In the genomic region with DNA sequence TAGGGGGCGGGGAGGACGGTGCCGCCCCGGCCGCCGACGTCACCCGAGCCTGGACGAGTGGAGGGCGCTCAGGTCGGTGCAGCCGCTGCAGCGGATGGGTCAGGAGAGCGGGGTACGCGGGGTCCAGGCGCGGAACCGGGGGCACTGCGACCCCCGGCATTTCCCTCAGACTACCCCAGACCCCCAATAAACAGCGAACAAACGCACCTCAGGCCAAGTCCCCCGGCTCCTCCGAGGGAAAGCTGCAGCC, we compare ENCODE assay signal across 8 cellular contexts.
A peak's percentile ranks its signal among the peaks of the same experiment; 100 is the strongest.
DNase-seq lines count a peak whose midpoint lies in the region; ATAC-seq, FAIRE-seq and TF ChIP-seq lines count a peak whose summit lies in the region.

No MANE protein-coding gene starts in this region.

- no peak overlapping the region for H2AK5ac ChIP-seq in H1 (ENCODE audit: low read depth, low read length)

- H2AFZ ChIP-seq in H1 (ENCODE audit: low read length), result no peak overlapping the region

- in situ Hi-C loops in KBM-7 (cut with MboI; ENCODE audit: low pct_unique_long_range_greater_than_20kb, low sequenced_read_pairs), result no loop called here

- no peaks in the 10 kb centered on the region for H3K36me3 ChIP-seq in H1 (ENCODE audit: control insufficient read depth in 2 of 4, insufficient read depth in 4 of 4, low read length in 3 of 4)

- peak overlapping the region in 1 of 4 experiments; percentile 63; a peak in 2 of 7 replicates for H3K9ac ChIP-seq in H1 (replicated peaks in 1 of 4; ENCODE audit: extremely low read depth in 1 of 4, low read depth in 3 of 4, low read length in 3 of 4)

- H3K9me3 Mint-ChIP-seq in activated CD8-positive, alpha-beta memory T cell treated with anti-CD3 and anti-CD28 coated beads, Interleukin-2, amount 10 ng/mL, durations not matched to agents 7 days and 5 days (ENCODE audit: low read depth), result no peaks in the 10 kb centered on the region
- H3K9me3 Mint-ChIP-seq in naive thymus-derived CD8-positive, alpha-beta T cell, result no peaks in the 10 kb centered on the region

- H4K91ac ChIP-seq in H1 (replicated peaks; ENCODE audit: insufficient read length, low read length), result no peak overlapping the region

- no peak overlapping the region for H3K27ac ChIP-seq in H1 (ENCODE audit: low read depth, low read length)

- peak overlapping the region; percentile 52 to 73 (median 60) for H3K4me3 ChIP-seq in H1 (ENCODE audit: extremely low read depth in 1 of 4, insufficient read depth in 2 of 4, low read depth in 3 of 4, low read length in 4 of 4)

- no peak for TF ChIP-seq EP300 in H1 (IDR thresholded peaks at IDR 0.05; ENCODE audit: borderline replicate concordance in 1 of 2, low read depth in 2 of 2, low read length in 2 of 2)

- H3K27ac Mint-ChIP-seq in activated CD8-positive, alpha-beta memory T cell treated with anti-CD3 and anti-CD28 coated beads, Interleukin-2, amount 10 ng/mL, durations not matched to agents 7 days and 5 days, result no peak overlapping the region
- peak overlapping the region in 5 of 10 donors; percentile 41 to 96 (median 93) for H3K27ac Mint-ChIP-seq in naive thymus-derived CD8-positive, alpha-beta T cell

- peaks cover 0 to 12% (median 8%) of the 10 kb centered on the region in 4 experiments; a peak in 3 of 7 replicates for H3K27me3 ChIP-seq in H1 (replicated peaks in 1 of 4; ENCODE audit: control insufficient read depth in 3 of 4, extremely low read depth in 1 of 4, insufficient read depth in 3 of 4, low read length in 3 of 4)

- TF ChIP-seq POLR2A in H1 (IDR thresholded peaks at IDR 0.05; ENCODE audit: control extremely low read depth in 1 of 2, low read depth in 2 of 2, low read length in 2 of 2), result no peak

- peaks cover 16% of the 10 kb centered on the region; the same call in 1 of the 2 replicates for H3K23me2 ChIP-seq in H1 (ENCODE audit: low read depth, low read length)

- H2BK15ac ChIP-seq in H1 (ENCODE audit: low read length), result no peak overlapping the region

- no peak overlapping the region for H3K4ac ChIP-seq in H1 (replicated peaks; ENCODE audit: insufficient read length, low read depth, low read length)

- CTCF ChIA-PET in activated CD8-positive, alpha-beta memory T cell treated with anti-CD3 and anti-CD28 coated beads, Interleukin-2, amount 10 ng/mL, durations not matched to agents 7 days and 5 days (lab: Charles Lee), result interaction anchor here (1.1 to 8.8 kb wide), 11 partner anchors 11 to 95 kb away, joined by 3 to 120 read pairs (median 8); no protein-coding TSS in a partner anchor
- CTCF ChIA-PET in H1 (lab: Charles Lee; ENCODE audit: partially characterized antibody), result interaction anchor here (1.3 to 6.3 kb wide), 8 partner anchors 11 to 289 kb away, joined by 3 to 73 read pairs (median 4); no protein-coding TSS in a partner anchor

- no peak for TF ChIP-seq CTCF in H1 (IDR thresholded peaks at IDR 0.05; ENCODE audit: control extremely low read depth in 1 of 3, insufficient read depth in 1 of 3, low read depth in 1 of 3, low read length in 3 of 3)

- H3K18ac ChIP-seq in H1 (ENCODE audit: extremely low read depth, low read length), result peak overlapping the region; percentile 48; the same call in 1 of the 2 replicates

- H3K79me1 ChIP-seq in H1 (ENCODE audit: low read depth, low read length), result no peaks in the 10 kb centered on the region

- no peaks in the 10 kb centered on the region for H3K27me3 Mint-ChIP-seq in activated CD8-positive, alpha-beta memory T cell treated with anti-CD3 and anti-CD28 coated beads, Interleukin-2, amount 10 ng/mL, durations not matched to agents 7 days and 5 days
- H3K27me3 Mint-ChIP-seq in naive thymus-derived CD8-positive, alpha-beta T cell, result no peaks in the 10 kb centered on the region

- peaks cover 22% of the 10 kb centered on the region for H3K4me1 Mint-ChIP-seq in activated CD8-positive, alpha-beta memory T cell treated with anti-CD3 and anti-CD28 coated beads, Interleukin-2, amount 10 ng/mL, durations not matched to agents 7 days and 5 days
- peaks cover 26 to 81% (median 64%) of the 10 kb centered on the region in 4 donors for H3K4me1 Mint-ChIP-seq in naive thymus-derived CD8-positive, alpha-beta T cell

- peak overlapping the region; percentile 92 for H3K4me3 Mint-ChIP-seq in activated CD8-positive, alpha-beta memory T cell treated with anti-CD3 and anti-CD28 coated beads, Interleukin-2, amount 10 ng/mL, durations not matched to agents 7 days and 5 days
- peak overlapping the region; percentile 91 to 98 (median 96) for H3K4me3 Mint-ChIP-seq in naive thymus-derived CD8-positive, alpha-beta T cell

- POLR2A ChIA-PET in H1 (lab: Charles Lee; ENCODE audit: partially characterized antibody), result interaction anchor here (1.2 to 3.7 kb wide), 4 partner anchors 10 to 33 kb away, joined by 4 to 15 read pairs (median 7); no protein-coding TSS in a partner anchor
- POLR2A ChIA-PET in naive thymus-derived CD8-positive, alpha-beta T cell (lab: Charles Lee), result interaction anchor here (1.0 to 4.4 kb wide), 5 partner anchors 10 to 76 kb away, joined by 3 to 41 read pairs (median 4); no protein-coding TSS in a partner anchor

- no peak for TF ChIP-seq RAD21 in H1 (IDR thresholded peaks at IDR 0.05 in 1 of 2, conservative IDR thresholded peaks at IDR 0.05 in 1 of 2; ENCODE audit: low read depth in 2 of 2, low read length in 2 of 2)

- peak overlapping the region; percentile 66 to 71 for H3K4me2 ChIP-seq in H1 (ENCODE audit: insufficient read depth in 1 of 2, low read depth in 2 of 2, low read length in 2 of 2)

- 7% methylated on average over 13 of the region's 25 CpGs; no CpG with 5 or more reads in 1 of the 2 experiments for WGBS in H1 (ENCODE audit: extremely low coverage in 1 of 2, insufficient coverage in 1 of 2, insufficient read length in 1 of 2, insufficient replicate concordance in 2 of 2, low coverage in 1 of 2, low lambda C conversion rate in 2 of 2, missing lambda C conversion rate in 1 of 2), 2 experiments

- peaks cover 16% of the 10 kb centered on the region for H3K36me3 Mint-ChIP-seq in activated CD8-positive, alpha-beta memory T cell treated with anti-CD3 and anti-CD28 coated beads, Interleukin-2, amount 10 ng/mL, durations not matched to agents 7 days and 5 days
- peaks cover 0 to 33% (median 4%) of the 10 kb centered on the region in 3 donors for H3K36me3 Mint-ChIP-seq in naive thymus-derived CD8-positive, alpha-beta T cell

- H4K8ac ChIP-seq in H1 (ENCODE audit: extremely low read depth, insufficient read depth, low read length), result peak overlapping the region; percentile 86

- no peak overlapping the region for H3K56ac ChIP-seq in H1 (replicated peaks; ENCODE audit: insufficient read length, low read depth, low read length)

- H3K4me1 ChIP-seq in H1 (replicated peaks in 1 of 4; ENCODE audit: control insufficient read depth in 3 of 4, insufficient read depth in 4 of 4, low read length in 3 of 4), result peaks cover 0 to 14% (median 10%) of the 10 kb centered on the region in 4 experiments; a peak in 6 of 7 replicates

- no peaks in the 10 kb centered on the region for H3K79me2 ChIP-seq in H1 (ENCODE audit: control insufficient read depth in 1 of 2, insufficient read depth in 2 of 2, low read length in 2 of 2)

- peaks cover 3% of the 10 kb centered on the region in 2 experiments for H4K20me1 ChIP-seq in H1 (replicated peaks in 1 of 2; ENCODE audit: control insufficient read depth in 1 of 2, insufficient read depth in 2 of 2, low read length in 2 of 2)

- no peak for FAIRE-seq in H1 (lab: Jason Lieb, UNC)

- no peak for DNase-seq in activated CD8-positive, alpha-beta memory T cell treated with anti-CD3 and anti-CD28 coated beads, Interleukin-2, amount 10 ng/mL, durations not matched to agents 7 days and 5 days
- no peak for DNase-seq in activated CD8-positive, alpha-beta memory T cell treated with anti-CD3 and anti-CD28 coated beads, Interleukin-2, amount 50 U/mL, for 4 hours
- DNase-seq in OCI-M1 (lab: John Stamatoyannopoulos, UW), result peak; percentile 53
- peak in 1 of 2 experiments; percentile 71 for DNase-seq in H1 (ENCODE audit: low read depth in 1 of 2, low spot score in 2 of 2)
- DNase-seq in naive thymus-derived CD8-positive, alpha-beta T cell, result peak in 2 of 10 donors; percentile 20 to 57
- DNase-seq in NCI-H2029 (lab: John Stamatoyannopoulos, UW), result no peak
- no peak for DNase-seq in KBM-7
- no peak for DNase-seq in UCSD-AML1 (lab: John Stamatoyannopoulos, UW; ENCODE audit: unreplicated experiment)

- H4K5ac ChIP-seq in H1 (ENCODE audit: insufficient read length, low read depth, low read length), result peak overlapping the region; percentile 16

- no peak overlapping the region for H2BK12ac ChIP-seq in H1 (ENCODE audit: low read depth, low read length)

- no peak overlapping the region for H2BK20ac ChIP-seq in H1 (ENCODE audit: low read length)

- no peak overlapping the region for H2BK5ac ChIP-seq in H1 (ENCODE audit: low read depth, low read length)

- no peak overlapping the region for H3K23ac ChIP-seq in H1 (ENCODE audit: insufficient read length)

- no peak overlapping the region for H2BK120ac ChIP-seq in H1 (replicated peaks; ENCODE audit: low read depth, low read length)

- H3K9me3 ChIP-seq in H1 (ENCODE audit: insufficient read depth in 2 of 2, low read depth in 1 of 2, low read length in 1 of 2), result no peaks in the 10 kb centered on the region

- no peak overlapping the region for H3K14ac ChIP-seq in H1 (ENCODE audit: insufficient read length)

- ATAC-seq in activated CD8-positive, alpha-beta memory T cell treated with anti-CD3 and anti-CD28 coated beads, Interleukin-2, amount 10 ng/mL, durations not matched to agents 7 days and 5 days, result peak; percentile 35
- peak in 1 of 2 donors; percentile 3 for ATAC-seq in naive thymus-derived CD8-positive, alpha-beta T cell

TF ChIP-seq in H1, 55 proteins besides CTCF, POLR2A, EP300 and RAD21:
- TF ChIP-seq RBBP5 (IDR thresholded peaks at IDR 0.05; ENCODE audit: borderline replicate concordance, low read depth, low read length) (0 out of 2 replicates have a peak, but pooled peaks have one; percentile 10), NRF1 (IDR thresholded peaks at IDR 0.05; ENCODE audit: low read depth, low read length) (no peak)
